In genomic region chr5:180034564-180034963, GRCh38 we compare ENCODE assay signal across 19 cellular contexts. TPM values are rescaled to one million over a fixed set of nuclear protein-coding genes. Genes with fewer than 3 reads are reported as not detected.
A peak's percentile ranks its signal among the peaks of the same experiment; 100 is the strongest.
DNase-seq lines count a peak whose midpoint lies in the region; ATAC-seq, FAIRE-seq and TF ChIP-seq lines count a peak whose summit lies in the region.
"Had no signal": no experiment of that assay in that cellular context is flagged by ENCODE, and none has a peak within 500 bp of the region (broad histone marks: within the 10 kb centered on the region; RNA-seq: fewer than 3 reads in every experiment).

No MANE protein-coding gene starts in this region.

- no peak overlapping the region for H2BK5ac ChIP-seq in mesenchymal stem cell (ENCODE audit: low read depth, low read length, poor library complexity, severe bottlenecking)

- TF ChIP-seq EP300 in esophagus muscularis mucosa (IDR thresholded peaks at IDR 0.05) = no peak

- H3K9me3 ChIP-seq in endothelial cell of umbilical vein (replicated peaks; ENCODE audit: control insufficient read depth, insufficient read depth, low read length) (no peaks in the 10 kb centered on the region), mesenchymal stem cell (ENCODE audit: control insufficient read depth, low read length) (peaks cover 26% of the 10 kb centered on the region), esophagus muscularis mucosa (no peaks in the 10 kb centered on the region), A673 (ENCODE audit: low read depth, low read length, poor library complexity, severe bottlenecking) (peaks cover 17% of the 10 kb centered on the region)

- WGBS in mesenchymal stem cell = 96% methylated on average over 2 of the region's 2 CpGs
- WGBS in esophagus muscularis mucosa = 92% methylated on average over 2 of the region's 2 CpGs

- H2BK120ac ChIP-seq in mesenchymal stem cell (ENCODE audit: low read depth, low read length) = no peak overlapping the region

- H3K23ac ChIP-seq in mesenchymal stem cell (ENCODE audit: low read length in 2 of 2) = no peak overlapping the region

- no peak overlapping the region for H3K27ac ChIP-seq in endothelial cell of umbilical vein (ENCODE audit: insufficient read depth, low read depth, low read length)
- H3K27ac ChIP-seq in mesenchymal stem cell (ENCODE audit: low read length, poor library complexity, severe bottlenecking) = no peak overlapping the region
- H3K27ac ChIP-seq in esophagus muscularis mucosa (replicated peaks in 1 of 4) = no peak overlapping the region
- H3K27ac ChIP-seq in A673 (ENCODE audit: low read depth, low read length, poor library complexity, severe bottlenecking) = no peak overlapping the region
- H3K27ac ChIP-seq: upper lobe of left lung had no signal

- H3K27me3 ChIP-seq in endothelial cell of umbilical vein (ENCODE audit: control insufficient read depth in 2 of 2, insufficient read depth in 2 of 2, low read length in 2 of 2) = no peaks in the 10 kb centered on the region
- no peaks in the 10 kb centered on the region for H3K27me3 ChIP-seq in mesenchymal stem cell (ENCODE audit: control insufficient read depth in 1 of 2, insufficient read depth in 1 of 2, low read length in 2 of 2)
- H3K27me3 ChIP-seq in esophagus muscularis mucosa = no peaks in the 10 kb centered on the region
- H3K27me3 ChIP-seq in A673 (replicated peaks; ENCODE audit: insufficient read depth, low read depth, low read length, poor library complexity) = no peaks in the 10 kb centered on the region
- H3K27me3 ChIP-seq: upper lobe of left lung had no signal

- TF ChIP-seq CTCF in endothelial cell of umbilical vein (IDR thresholded peaks at IDR 0.05; ENCODE audit: extremely low read depth in 1 of 2, insufficient read depth in 1 of 2, low read depth in 1 of 2, low read length in 2 of 2) (no peak), esophagus muscularis mucosa (IDR thresholded peaks at IDR 0.05) (no peak), A673 (conservative IDR thresholded peaks at IDR 0.05; ENCODE audit: low read depth, low read length) (no peak)

- H2AFZ ChIP-seq in endothelial cell of umbilical vein (ENCODE audit: low read depth, low read length) = no peak overlapping the region
- H2AFZ ChIP-seq in mesenchymal stem cell (ENCODE audit: low read depth, low read length) = no peak overlapping the region

- H2BK15ac ChIP-seq in mesenchymal stem cell (ENCODE audit: low read depth, poor library complexity, severe bottlenecking) = no peak overlapping the region

- DNase-seq in EH (ENCODE audit: low read depth) (peak; percentile 24), MV-4-11 (lab: John Stamatoyannopoulos, UW) (peak; percentile 38), endothelial cell of umbilical vein (ENCODE audit: low read depth, low spot score) (no peak), mesenchymal stem cell (peak; percentile 63), esophagus muscularis mucosa (ENCODE audit: extremely low spot score) (no peak), A673 (ENCODE audit: low spot score) (no peak), NCI-H226 (no peak)
- DNase-seq: activated CD4-positive, alpha-beta T cell treated with anti-CD3 and anti-CD28 coated beads for 4 hours; CD8-positive, alpha-beta memory T cell; DMS79; NCI-H1694; NCI-H2227 treated with DMSO at 0.1 percent for 48 hours; right cardiac atrium; stimulated activated CD4-positive, alpha-beta T cell treated with anti-CD3 and anti-CD28 coated beads, Interleukin-15, amount 100 ng/mL, for 24 hours; stimulated activated naive CD4-positive, alpha-beta T cell treated with Interleukin-2 at 50 U/mL for 16 hours; upper lobe of left lung had no signal

- no peak overlapping the region for H3K4me2 ChIP-seq in endothelial cell of umbilical vein (ENCODE audit: insufficient read depth, low read length)
- H3K4me2 ChIP-seq in mesenchymal stem cell (ENCODE audit: low read length, poor library complexity, severe bottlenecking) = no peak overlapping the region

- H3K4me3 ChIP-seq in endothelial cell of umbilical vein (replicated peaks in 1 of 3; ENCODE audit: insufficient read depth in 1 of 3, low read depth in 1 of 3, low read length in 3 of 3) (no peak overlapping the region), mesenchymal stem cell (ENCODE audit: insufficient read depth in 1 of 2, low read depth in 1 of 2, low read length in 2 of 2) (no peak overlapping the region), esophagus muscularis mucosa (no peak overlapping the region), A673 (ENCODE audit: low read depth, low read length, poor library complexity, severe bottlenecking) (no peak overlapping the region)
- H3K4me3 ChIP-seq: upper lobe of left lung had no signal

- H3K4ac ChIP-seq in mesenchymal stem cell (ENCODE audit: low read depth in 1 of 2, low read length in 2 of 2) = no peak overlapping the region

- dilution Hi-C loops in endothelial cell of umbilical vein (cut with MboI; ENCODE audit: extremely low pct_ligation_motif_present, low sequenced_read_pairs) = no loop called here

- H4K91ac ChIP-seq in mesenchymal stem cell (ENCODE audit: low read length) = no peak overlapping the region

- POLR2A ChIA-PET in endothelial cell of umbilical vein (lab: Charles Lee) (no interaction called here), A673 (lab: Charles Lee; ENCODE audit: low non-redundant PET) (no interaction called here)

- H3K9ac ChIP-seq in endothelial cell of umbilical vein (replicated peaks; ENCODE audit: extremely low read depth, insufficient read depth, low read length) = no peak overlapping the region
- no peak overlapping the region for H3K9ac ChIP-seq in mesenchymal stem cell (ENCODE audit: low read length)

- BruUV-seq in endothelial cell of umbilical vein (replicated peaks; lab: Mats Ljungman, UMichigan) = no TSS peak
- no TSS peak for BruUV-seq in A673 (replicated peaks; lab: Mats Ljungman, UMichigan)

- no peak overlapping the region for H3K14ac ChIP-seq in mesenchymal stem cell (ENCODE audit: low read length in 2 of 2)

- H3K79me1 ChIP-seq in mesenchymal stem cell (replicated peaks; ENCODE audit: low read length, poor library complexity, severe bottlenecking) = peaks cover 5% of the 10 kb centered on the region

- no peak overlapping the region for H4K8ac ChIP-seq in mesenchymal stem cell (ENCODE audit: low read length)

- no peak for ATAC-seq in HG02970 (IDR thresholded peaks at IDR 0.05; ENCODE audit: low FRiP score, unreplicated experiment)
- ATAC-seq: left lobe of liver, right cardiac atrium had no signal

- CTCF ChIA-PET in endothelial cell of umbilical vein (lab: Charles Lee) (interaction anchor here (1.7 kb wide), 1 partner anchor 9 kb away, joined by 4 read pairs; no protein-coding TSS in a partner anchor), A673 (lab: Charles Lee) (no interaction called here)

- H2BK12ac ChIP-seq in mesenchymal stem cell (ENCODE audit: low read length in 2 of 2) = no peak overlapping the region

- no peak overlapping the region for H2AK5ac ChIP-seq in mesenchymal stem cell (ENCODE audit: low read length, severe bottlenecking)

- H3K9me1 ChIP-seq in endothelial cell of umbilical vein (replicated peaks; ENCODE audit: control insufficient read depth, extremely low read depth, insufficient read depth, low read length) = no peaks in the 10 kb centered on the region

- no peaks in the 10 kb centered on the region for H3K4me1 ChIP-seq in endothelial cell of umbilical vein (ENCODE audit: control insufficient read depth, extremely low read depth, insufficient read depth, low read length)
- H3K4me1 ChIP-seq in mesenchymal stem cell (ENCODE audit: control insufficient read depth, insufficient read depth, low read depth, low read length) = peaks cover 1% of the 10 kb centered on the region
- H3K4me1 ChIP-seq in esophagus muscularis mucosa = no peaks in the 10 kb centered on the region
- H3K4me1 ChIP-seq in A673 (ENCODE audit: insufficient read depth, low read length, poor library complexity, severe bottlenecking) = no peaks in the 10 kb centered on the region
- H3K4me1 ChIP-seq: upper lobe of left lung had no signal

- H3K36me3 ChIP-seq in endothelial cell of umbilical vein (ENCODE audit: control insufficient read depth in 2 of 2, extremely low read depth in 1 of 2, insufficient read depth in 2 of 2, low read length in 2 of 2) (peaks cover 0 to 5% of the 10 kb centered on the region in 2 experiments), mesenchymal stem cell (ENCODE audit: control insufficient read depth in 1 of 2, insufficient read depth in 2 of 2, low read depth in 1 of 2, low read length in 2 of 2) (peaks cover 14 to 33% of the 10 kb centered on the region in 2 experiments), esophagus muscularis mucosa (peaks cover 9 to 34% (median 21%) of the 10 kb centered on the region in 4 donors), A673 (ENCODE audit: insufficient read depth, low read length, poor library complexity, severe bottlenecking) (peaks cover 10% of the 10 kb centered on the region)

- TF ChIP-seq POLR2A in endothelial cell of umbilical vein (IDR thresholded peaks at IDR 0.05; ENCODE audit: low read depth, low read length) = no peak
- TF ChIP-seq POLR2A in esophagus muscularis mucosa (IDR thresholded peaks at IDR 0.05; ENCODE audit: low read depth) = no peak

- intact Hi-C loops in endothelial cell of umbilical vein (cut with micrococcal nuclease) (no loop called here), esophagus muscularis mucosa (cut with DNase I) (no loop called here), A673 (cut with micrococcal nuclease; ENCODE audit: unreplicated experiment) (no loop called here)

- no peaks in the 10 kb centered on the region for H3K79me2 ChIP-seq in endothelial cell of umbilical vein (ENCODE audit: control insufficient read depth, insufficient read depth, low read length)

- H3K18ac ChIP-seq in mesenchymal stem cell (ENCODE audit: low read depth in 1 of 2, low read length in 2 of 2) = no peak overlapping the region

- FAIRE-seq in endothelial cell of umbilical vein (lab: Jason Lieb, UNC) = no peak
- FAIRE-seq: frontal cortex had no signal

- H4K20me1 ChIP-seq in endothelial cell of umbilical vein (replicated peaks; ENCODE audit: control insufficient read depth, extremely low read depth, insufficient read depth, low read length) = no peaks in the 10 kb centered on the region

TF ChIP-seq in endothelial cell of umbilical vein, 7 proteins besides CTCF, POLR2A, EP300 and RAD21 (continues in another document):
- TF ChIP-seq FOS (IDR thresholded peaks at IDR 0.05; ENCODE audit: borderline replicate concordance, insufficient read depth, low read length) = peak; percentile 45

RNA-seq across cellular contexts. Expression of gene RNF130, which starts 37.0 kb away (rescaled TPM):
- total RNA-seq in endothelial cell of umbilical vein (43.0 and 44.0 TPM in 2 replicates), esophagus muscularis mucosa (100 to 1,000 TPM in 3 of 4 donors, 10 to 100 TPM in 1; 98.4 to 136 (median 108) TPM), A673 (2021) (31.4 and 31.6 TPM in 2 replicates)
- 43.1 and 45.2 TPM in 2 replicates for polyA plus RNA-seq in endothelial cell of umbilical vein
- polyA plus RNA-seq in endothelial cell of umbilical vein (2011; cell fraction: cytosol; rRNA removed) = 47.2 and 49.3 TPM in 2 replicates
- polyA plus RNA-seq in endothelial cell of umbilical vein (2011; cell fraction: nucleus; rRNA removed) = 40.6 and 41.0 TPM in 2 replicates
- 35.8 and 40.5 TPM in 2 replicates for polyA plus RNA-seq in endothelial cell of umbilical vein (2012)
- 29.3 and 35.4 TPM in 2 replicates for polyA minus RNA-seq in endothelial cell of umbilical vein
- 11.5 TPM for polyA minus RNA-seq in endothelial cell of umbilical vein (2011; cell fraction: cytosol; rRNA and poly(A)+ RNA removed)
- 30.5 and 41.8 TPM in 2 replicates for polyA minus RNA-seq in endothelial cell of umbilical vein (2011; cell fraction: nucleus; rRNA and poly(A)+ RNA removed)
- polyA plus RNA-seq in mesenchymal stem cell (2013, experiment 1 of 2) = 54.8 TPM
- polyA plus RNA-seq in mesenchymal stem cell (2013, experiment 2 of 2) = 54.6 TPM

Comparison
In these comparisons a context has a peak if more than half of its experiments do, and no peak if none do; other contexts are left out.
1. DNase-seq: peak in EH (single experiment), MV-4-11 (single experiment) and mesenchymal stem cell (single experiment); none in endothelial cell of umbilical vein (single experiment), esophagus muscularis mucosa (single experiment), A673 (single experiment) and NCI-H226 (single experiment).